In the genomic region with DNA sequence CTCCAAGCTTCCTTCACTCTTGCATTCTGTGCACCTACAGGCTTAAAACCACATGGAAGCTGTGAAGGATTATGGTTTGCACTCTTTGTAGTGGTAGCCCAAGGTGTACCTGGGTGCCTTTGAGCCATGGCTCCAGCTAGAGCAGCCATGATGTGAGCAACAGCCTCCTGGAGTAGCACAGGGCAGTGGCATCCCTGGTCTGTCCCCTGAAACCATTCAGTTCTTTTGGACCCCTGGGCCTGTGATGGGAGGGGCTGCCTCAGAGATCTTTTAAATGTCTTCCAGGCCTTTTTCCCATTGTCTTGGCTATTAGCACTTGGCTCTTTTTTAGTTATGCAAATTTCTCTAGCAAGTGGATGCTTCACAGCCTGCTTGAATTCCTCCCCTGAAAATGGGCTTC, we compare ENCODE assay signal across 32 cellular contexts. TPM values are rescaled to one million over a fixed set of nuclear protein-coding genes. Genes with fewer than 3 reads are reported as not detected.
"Had no signal": no experiment of that assay in that cellular context is flagged by ENCODE, and none has a peak within 500 bp of the region (broad histone marks: within the 10 kb centered on the region; RNA-seq: fewer than 3 reads in every experiment).

No MANE protein-coding gene starts in this region.

- H3K4me3 Mint-ChIP-seq: immature natural killer cell; mesothelial cell of epicardium; naive thymus-derived CD4-positive, alpha-beta T cell; natural killer cell treated with Interleukin-12 subunit alpha and Interleukin-12 subunit beta and Interleukin-15 and Interleukin-18, amount 100 ng/mL, for 72 hours; stimulated activated memory B cell treated with anti-CD40 and anti-IgM and Interleukin-4, amounts not matched to agents 10 μg/mL and 1 μg/mL and 100 μg/mL, for 72 hours; stimulated activated naive CD8-positive, alpha-beta T cell treated with anti-CD3 and anti-CD28 coated beads, Interleukin-15, amount 100 ng/mL, for 72 hours; type B pancreatic cell had no signal

- DNase-seq: immature natural killer cell; islet precursor cell; left ventricle myocardium inferior; mucosa of descending colon; naive thymus-derived CD4-positive, alpha-beta T cell; ovary; right lobe of liver; stimulated activated CD4-positive, alpha-beta T cell treated with anti-CD3 and anti-CD28 coated beads, Interleukin-1b, Interleukin-23, amount 100 ng/mL, for 48 hours; stimulated activated CD4-positive, alpha-beta T cell treated with anti-CD3 and anti-CD28 coated beads, Interleukin-2, amount 100 ng/mL, for 48 hours; stimulated activated CD4-positive, alpha-beta T cell treated with anti-CD3 and anti-CD28 coated beads, Interleukin-4, amount 100 ng/mL, for 4 hours; stimulated activated CD8-positive, alpha-beta memory T cell treated with anti-CD3 and anti-CD28 coated beads, Interleukin-4, amount 100 ng/mL, for 48 hours; stimulated activated naive CD4-positive, alpha-beta T cell treated with Interleukin-2 at 50 U/mL for 16 hours; stimulated activated naive CD8-positive, alpha-beta T cell treated with anti-CD3 and anti-CD28 coated beads, Interleukin-15, amount 100 ng/mL, for 72 hours; substantia nigra; uterus had no signal

- H3K27ac Mint-ChIP-seq: immature natural killer cell; mesothelial cell of epicardium; naive thymus-derived CD4-positive, alpha-beta T cell; natural killer cell treated with Interleukin-12 subunit alpha and Interleukin-12 subunit beta and Interleukin-15 and Interleukin-18, amount 100 ng/mL, for 72 hours; progenitor cell of endocrine pancreas; stimulated activated memory B cell treated with anti-CD40 and anti-IgM and Interleukin-4, amounts not matched to agents 10 μg/mL and 1 μg/mL and 100 μg/mL, for 72 hours; stimulated activated naive CD8-positive, alpha-beta T cell treated with anti-CD3 and anti-CD28 coated beads, Interleukin-15, amount 100 ng/mL, for 72 hours; type B pancreatic cell had no signal

- H3K27me3 Mint-ChIP-seq: progenitor cell of endocrine pancreas, type B pancreatic cell had no signal

- H3K9me3 ChIP-seq: ovary, right lobe of liver, uterus had no signal

- H3K27ac ChIP-seq: hepatocyte, left ventricle myocardium inferior, ovary, right atrium auricular region, right lobe of liver, tibial nerve, uterus had no signal

- H3K36me3 ChIP-seq: left ventricle myocardium inferior, ovary, right atrium auricular region, right lobe of liver, tibial nerve had no signal

- H3K27me3 ChIP-seq: hepatocyte, ovary, right atrium auricular region, right lobe of liver, tibial nerve, uterus had no signal

- ATAC-seq: mucosa of descending colon; naive thymus-derived CD4-positive, alpha-beta T cell; natural killer cell treated with Interleukin-12 subunit alpha and Interleukin-12 subunit beta and Interleukin-15 and Interleukin-18, amount 100 ng/mL, for 72 hours; stimulated activated memory B cell treated with anti-CD40 and anti-IgM and Interleukin-4, amounts not matched to agents 10 μg/mL and 1 μg/mL and 100 μg/mL, for 72 hours; stimulated activated naive CD8-positive, alpha-beta T cell treated with anti-CD3 and anti-CD28 coated beads, Interleukin-15, amount 100 ng/mL, for 72 hours had no signal

- H3K4me1 Mint-ChIP-seq: immature natural killer cell; naive thymus-derived CD4-positive, alpha-beta T cell; stimulated activated memory B cell treated with anti-CD40 and anti-IgM and Interleukin-4, amounts not matched to agents 10 μg/mL and 1 μg/mL and 100 μg/mL, for 72 hours; stimulated activated naive CD8-positive, alpha-beta T cell treated with anti-CD3 and anti-CD28 coated beads, Interleukin-15, amount 100 ng/mL, for 72 hours had no signal

- H3K4me1 ChIP-seq: left ventricle myocardium inferior, right atrium auricular region, right lobe of liver, tibial nerve, uterus had no signal

- H3K4me3 ChIP-seq: hepatocyte, left ventricle myocardium inferior, lung, mucosa of descending colon, ovary, right atrium auricular region, right lobe of liver, smooth muscle cell, tibial nerve, uterus had no signal

- H3K36me3 Mint-ChIP-seq: mesothelial cell of epicardium; stimulated activated memory B cell treated with anti-CD40 and anti-IgM and Interleukin-4, amounts not matched to agents 10 μg/mL and 1 μg/mL and 100 μg/mL, for 72 hours; type B pancreatic cell had no signal

RNA-seq across cellular contexts. Expression of a gene that starts 47.4 kb away (rescaled TPM):
- total RNA-seq: kidney epithelial cell; myocyte; naive thymus-derived CD4-positive, alpha-beta T cell; natural killer cell treated with Interleukin-12 subunit alpha and Interleukin-12 subunit beta and Interleukin-15 and Interleukin-18, amount 100 ng/mL, for 72 hours; omental fat pad; progenitor cell of endocrine pancreas; renal cortical epithelial cell; right atrium auricular region; skeletal muscle tissue; smooth muscle cell; temporal lobe; tibial nerve had no signal
- polyA plus RNA-seq: immature natural killer cell; naive thymus-derived CD4-positive, alpha-beta T cell; neural cell; ovary; smooth muscle cell had no signal
